8 cellular contexts compared by ENCODE assay signal in genomic region chr1:51192213-51192843, GRCh38. TPM values are rescaled to one million over a fixed set of nuclear protein-coding genes. Genes with fewer than 3 reads are reported as not detected.
DNase-seq lines count a peak whose midpoint lies in the region; ATAC-seq and TF ChIP-seq lines count a peak whose summit lies in the region.

No MANE protein-coding gene starts in this region.

- H3K27ac ChIP-seq in prostate gland = no peak overlapping the region

- TF ChIP-seq POLR2A in prostate gland (IDR thresholded peaks at IDR 0.05) = no peak

- no peaks in the 10 kb centered on the region for H3K9me3 ChIP-seq in prostate gland

- no peaks in the 10 kb centered on the region for H3K36me3 Mint-ChIP-seq in stimulated activated memory B cell treated with anti-CD40 and anti-IgM and Interleukin-4, amounts not matched to agents 10 μg/mL and 1 μg/mL and 100 μg/mL, for 72 hours

- no peaks in the 10 kb centered on the region for H3K9me3 Mint-ChIP-seq in stimulated activated memory B cell treated with anti-CD40 and anti-IgM and Interleukin-4, amounts not matched to agents 10 μg/mL and 1 μg/mL and 100 μg/mL, for 72 hours

- WGBS in prostate gland = 49% methylated on average over 3 of the region's 3 CpGs

- intact Hi-C loops in prostate gland (cut with DNase I) = loop anchor here (5.0 kb wide), 2 partner anchors 105 to 420 kb away; no protein-coding TSS in a partner anchor

- peak; percentile 85 for DNase-seq in DMS53 (lab: John Stamatoyannopoulos, UW)
- peak; percentile 32 for DNase-seq in HuH-7 (ENCODE audit: low spot score)
- peak; percentile 67 for DNase-seq in RPMI7951 (ENCODE audit: low read depth)
- DNase-seq in activated gamma-delta T cell treated with anti-CD3 and anti-CD28 coated beads, Interleukin-2, amount 50 U/mL, for 16 hours (ENCODE audit: low read depth) = peak; percentile 22
- peak; percentile 75 for DNase-seq in glomerular visceral epithelial cell (ENCODE audit: extremely low spot score)
- DNase-seq in prostate gland (ENCODE audit: low spot score) = peak; percentile 57

- no peaks in the 10 kb centered on the region for H3K27me3 Mint-ChIP-seq in stimulated activated memory B cell treated with anti-CD40 and anti-IgM and Interleukin-4, amounts not matched to agents 10 μg/mL and 1 μg/mL and 100 μg/mL, for 72 hours

- H3K27ac Mint-ChIP-seq in stimulated activated memory B cell treated with anti-CD40 and anti-IgM and Interleukin-4, amounts not matched to agents 10 μg/mL and 1 μg/mL and 100 μg/mL, for 72 hours = no peak overlapping the region

- H3K4me1 Mint-ChIP-seq in stimulated activated memory B cell treated with anti-CD40 and anti-IgM and Interleukin-4, amounts not matched to agents 10 μg/mL and 1 μg/mL and 100 μg/mL, for 72 hours = no peaks in the 10 kb centered on the region

- H3K27me3 ChIP-seq in prostate gland (replicated peaks; ENCODE audit: insufficient read depth) = no peaks in the 10 kb centered on the region

- no peaks in the 10 kb centered on the region for H3K4me1 ChIP-seq in prostate gland (replicated peaks)

- no peak overlapping the region for H3K4me3 Mint-ChIP-seq in stimulated activated memory B cell treated with anti-CD40 and anti-IgM and Interleukin-4, amounts not matched to agents 10 μg/mL and 1 μg/mL and 100 μg/mL, for 72 hours

- H3K4me3 ChIP-seq in prostate gland = no peak overlapping the region

- ATAC-seq in HG02973 (IDR thresholded peaks at IDR 0.05; ENCODE audit: unreplicated experiment) = no peak
- ATAC-seq in stimulated activated memory B cell treated with anti-CD40 and anti-IgM and Interleukin-4, amounts not matched to agents 10 μg/mL and 1 μg/mL and 100 μg/mL, for 72 hours = no peak

- no peaks in the 10 kb centered on the region for H3K36me3 ChIP-seq in prostate gland

- peak; percentile 31 to 60 (median 56) for TF ChIP-seq CTCF in prostate gland (IDR thresholded peaks at IDR 0.05)

RNA-seq across cellular contexts. Expression of gene RNF11, which starts 43.7 kb away (rescaled TPM):
- total RNA-seq in RPMI7951 (2014; rRNA removed; shearing (Covaris generic)) = 147 and 164 TPM in 2 replicates
- total RNA-seq in prostate gland = 10 to 100 TPM; 75.1 to 81.5 TPM

Comparison
In these comparisons a context has a peak if more than half of its experiments do, and no peak if none do; other contexts are left out.
1. DNase-seq: peak in every context shown above with its lines; median percentile 85 in DMS53; 75 in glomerular visceral epithelial cell; 67 in RPMI7951; 57 in prostate gland; 32 in HuH-7; 22 in activated gamma-delta T cell treated with anti-CD3 and anti-CD28 coated beads, Interleukin-2, amount 50 U/mL, for 16 hours.